Comparison of ENCODE assay signal across 27 cellular contexts in genomic region chr14:37186865-37187264, GRCh38.
"Had no signal": no experiment of that assay in that cellular context is flagged by ENCODE, and none has a peak within 500 bp of the region (broad histone marks: within the 10 kb centered on the region; RNA-seq: fewer than 3 reads in every experiment).

No MANE protein-coding gene starts in this region.

- H3K4me1 ChIP-seq: stomach, suprapubic skin, testis, thyroid gland, tibial artery, tibial nerve, transverse colon, upper lobe of left lung, upper lobe of right lung, uterus, vagina had no signal

- H3K27ac ChIP-seq: stomach, suprapubic skin, testis, thoracic aorta, thyroid gland, tibial artery, tibial nerve, transverse colon, upper lobe of left lung, upper lobe of right lung, uterus, vagina had no signal

- H3K36me3 ChIP-seq: stomach, suprapubic skin, thoracic aorta, thyroid gland, tibial artery, tibial nerve, transverse colon, upper lobe of left lung, upper lobe of right lung, uterus, vagina had no signal

- H3K27me3 ChIP-seq: stomach, suprapubic skin, testis, thyroid gland, tibial artery, tibial nerve, transverse colon, upper lobe of left lung, upper lobe of right lung, uterus, vagina had no signal

- FAIRE-seq: urothelium cell line had no signal

- ATAC-seq: stimulated activated effector memory CD8-positive, alpha-beta T cell treated with anti-CD3 and anti-CD28 coated beads, Interleukin-12 subunit alpha, Interleukin-12 subunit beta, amount 100 ng/mL, for 72 hours; stimulated activated memory B cell treated with anti-CD40 and anti-IgM and Interleukin-4, amounts not matched to agents 10 μg/mL and 1 μg/mL and 100 μg/mL, for 72 hours; stimulated activated naive B cell treated with anti-CD40 and anti-IgM and Interleukin-4, amounts not matched to agents 10 μg/mL and 1 μg/mL and 100 μg/mL, for 72 hours; stimulated activated naive CD8-positive, alpha-beta T cell treated with anti-CD3 and anti-CD28 coated beads, Interleukin-15, amount 100 ng/mL, for 72 hours; stimulated activated naive CD8-positive, alpha-beta T cell treated with anti-CD3 and anti-CD28 coated beads, Interleukin-15, Interleukin-2, amounts not matched to agents 100 U/mL and 50 U/mL, for 24 hours; upper lobe of right lung had no signal

- H3K9me3 ChIP-seq: stomach, suprapubic skin, testis, thoracic aorta, thyroid gland, tibial artery, transverse colon, upper lobe of left lung, upper lobe of right lung, uterus, vagina had no signal

- H3K4me3 ChIP-seq: stomach, suprapubic skin, testis, thoracic aorta, thyroid gland, tibial artery, tibial nerve, transverse colon, upper lobe of left lung, upper lobe of right lung, uterus, vagina had no signal

- DNase-seq: stimulated activated CD4-positive, alpha-beta T cell treated with anti-CD3 and anti-CD28 coated beads, Interleukin-2, amount 100 ng/mL, for 48 hours; stimulated activated CD4-positive, alpha-beta T cell treated with anti-CD3 and anti-CD28 coated beads, Interleukin-4, amount 100 ng/mL, for 1 hour; stimulated activated CD4-positive, alpha-beta T cell treated with anti-CD3 and anti-CD28 coated beads, Interleukin-4, amount 100 ng/mL, for 24 hours; stimulated activated CD4-positive, alpha-beta T cell treated with anti-CD3 and anti-CD28 coated beads, Interleukin-4, amount 100 ng/mL, for 4 hours; stimulated activated CD8-positive, alpha-beta memory T cell treated with anti-CD3 and anti-CD28 coated beads, Interleukin-4, amount 100 ng/mL, for 48 hours; stimulated activated naive B cell treated with anti-CD40 and anti-IgM and Interleukin-4, amounts not matched to agents 10 μg/mL and 1 μg/mL and 100 μg/mL, for 72 hours; stimulated activated naive CD4-positive, alpha-beta T cell; stimulated activated naive CD4-positive, alpha-beta T cell treated with Interleukin-2 at 50 U/mL for 16 hours; stimulated activated naive CD8-positive, alpha-beta T cell treated with anti-CD3 and anti-CD28 coated beads, Interleukin-15, amount 100 ng/mL, for 72 hours; stimulated activated naive CD8-positive, alpha-beta T cell treated with anti-CD3 and anti-CD28 coated beads, Interleukin-15, Interleukin-2, amounts not matched to agents 100 U/mL and 50 U/mL, for 24 hours; stomach; substantia nigra; testis; thyroid gland; tibial artery; transverse colon; trophoblast cell; upper lobe of left lung; upper lobe of right lung; uterus had no signal
